In genomic region chr12:66071556-66071955, GRCh38 we compare ENCODE assay signal across 19 cellular contexts.
"Had no signal": no experiment of that assay in that cellular context is flagged by ENCODE, and none has a peak within 500 bp of the region (broad histone marks: within the 10 kb centered on the region; RNA-seq: fewer than 3 reads in every experiment).

No MANE protein-coding gene starts in this region.

- FAIRE-seq: keratinocyte had no signal

- H3K4me3 ChIP-seq: coronary artery, skin epidermis had no signal

- H3K36me3 ChIP-seq: brain microvascular endothelial cell had no signal

- H3K27ac ChIP-seq: brain microvascular endothelial cell, coronary artery had no signal

- H3K27me3 ChIP-seq: brain microvascular endothelial cell had no signal

- ATAC-seq: activated T-helper 17 cell treated with anti-CD3 and anti-CD28 coated beads, Interleukin-2, amount 50 U/mL, for 72 hours; esophagus mucosa; left lobe of liver; natural killer cell; right cardiac atrium; stimulated activated naive CD8-positive, alpha-beta T cell treated with anti-CD3 and anti-CD28 coated beads, Interleukin-15, Interleukin-2, amounts not matched to agents 100 U/mL and 50 U/mL, for 24 hours had no signal

- DNase-seq: activated CD4-positive, alpha-beta T cell treated with anti-CD3 and anti-CD28 coated beads for 1 hour; activated CD4-positive, alpha-beta T cell treated with anti-CD3 and anti-CD28 coated beads, Interleukin-2, amount 50 U/mL, for 48 hours; activated naive CD4-positive, alpha-beta T cell treated with Interleukin-2 at 50 U/mL for 16 hours; anterior cingulate cortex; brain microvascular endothelial cell; hippocampal formation; natural killer cell; nucleus accumbens; stimulated activated CD4-positive, alpha-beta T cell treated with anti-CD3 and anti-CD28 coated beads, Interleukin-4, amount 100 ng/mL, for 4 hours; stimulated activated CD8-positive, alpha-beta memory T cell treated with anti-CD3 and anti-CD28 coated beads, Interleukin-4, amount 100 ng/mL, for 48 hours; stimulated activated naive CD8-positive, alpha-beta T cell treated with anti-CD3 and anti-CD28 coated beads, Interleukin-15, Interleukin-2, amounts not matched to agents 100 U/mL and 50 U/mL, for 24 hours; T1000 had no signal
